ENCODE assay signal across 23 cellular contexts in the genomic region with DNA sequence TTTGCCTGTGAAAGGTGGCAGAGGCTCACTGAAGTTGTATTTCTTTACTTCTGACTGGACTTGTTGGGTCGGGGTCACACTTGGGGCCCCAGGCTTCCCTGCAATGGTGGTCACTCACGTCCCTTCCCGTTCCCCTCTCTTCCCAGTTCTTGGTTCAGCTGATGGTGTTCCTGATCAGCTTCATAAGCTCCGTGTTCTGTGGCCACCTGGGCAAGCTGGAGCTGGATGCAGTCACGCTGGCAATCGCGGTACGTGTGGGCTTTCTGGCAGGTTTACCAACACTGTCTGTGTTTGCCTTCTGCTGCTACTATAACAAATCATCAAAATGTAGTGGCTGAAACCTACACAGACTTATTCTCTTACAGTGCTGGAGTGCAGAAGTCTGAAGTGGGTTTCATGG. TPM values are rescaled to one million over a fixed set of nuclear protein-coding genes. Genes with fewer than 3 reads are reported as not detected.
"Had no signal": no experiment of that assay in that cellular context is flagged by ENCODE, and none has a peak within 500 bp of the region (broad histone marks: within the 10 kb centered on the region; RNA-seq: fewer than 3 reads in every experiment).

No MANE protein-coding gene starts in this region.

- H3K27ac Mint-ChIP-seq: immature natural killer cell; neural progenitor cell; stimulated activated memory B cell treated with anti-CD40 and anti-IgM and Interleukin-4, amounts not matched to agents 10 μg/mL and 1 μg/mL and 100 μg/mL, for 72 hours had no signal

- H3K9me3 Mint-ChIP-seq: immature natural killer cell; naive thymus-derived CD8-positive, alpha-beta T cell; nephron; neural progenitor cell; stimulated activated memory B cell treated with anti-CD40 and anti-IgM and Interleukin-4, amounts not matched to agents 10 μg/mL and 1 μg/mL and 100 μg/mL, for 72 hours; stimulated activated naive CD8-positive, alpha-beta T cell treated with anti-CD3 and anti-CD28 coated beads, Interleukin-15, amount 100 ng/mL, for 72 hours had no signal

- ATAC-seq: left colon; left lung; lower lobe of right lung; naive thymus-derived CD8-positive, alpha-beta T cell; right lobe of liver; stimulated activated memory B cell treated with anti-CD40 and anti-IgM and Interleukin-4, amounts not matched to agents 10 μg/mL and 1 μg/mL and 100 μg/mL, for 72 hours; stimulated activated naive CD8-positive, alpha-beta T cell treated with anti-CD3 and anti-CD28 coated beads, Interleukin-15, amount 100 ng/mL, for 72 hours had no signal

- DNase-seq: hypothalamus; immature natural killer cell; kidney; left colon; left lung; lower lobe of right lung; mammary epithelial cell; mesenchymal stem cell; naive thymus-derived CD8-positive, alpha-beta T cell; ovary; retina; right lobe of liver; stimulated activated CD4-positive, alpha-beta T cell treated with anti-CD3 and anti-CD28 coated beads, Interleukin-1b, Interleukin-23, amount 100 ng/mL, for 48 hours; stimulated activated CD4-positive, alpha-beta T cell treated with anti-CD3 and anti-CD28 coated beads, Interleukin-2, amount 100 ng/mL, for 48 hours; stimulated activated CD4-positive, alpha-beta T cell treated with anti-CD3 and anti-CD28 coated beads, Interleukin-4, amount 100 ng/mL, for 4 hours; stimulated activated CD8-positive, alpha-beta memory T cell treated with anti-CD3 and anti-CD28 coated beads, Interleukin-4, amount 100 ng/mL, for 48 hours; stimulated activated naive CD4-positive, alpha-beta T cell treated with Interleukin-2 at 50 U/mL for 16 hours; stimulated activated naive CD8-positive, alpha-beta T cell treated with anti-CD3 and anti-CD28 coated beads, Interleukin-15, amount 100 ng/mL, for 72 hours; substantia nigra; upper lobe of left lung had no signal

- H3K36me3 Mint-ChIP-seq: immature natural killer cell; neural progenitor cell; stimulated activated memory B cell treated with anti-CD40 and anti-IgM and Interleukin-4, amounts not matched to agents 10 μg/mL and 1 μg/mL and 100 μg/mL, for 72 hours had no signal

- H3K4me1 Mint-ChIP-seq: immature natural killer cell; stimulated activated naive CD8-positive, alpha-beta T cell treated with anti-CD3 and anti-CD28 coated beads, Interleukin-15, amount 100 ng/mL, for 72 hours had no signal

- H3K4me3 Mint-ChIP-seq: immature natural killer cell; naive thymus-derived CD8-positive, alpha-beta T cell; nephron; stimulated activated memory B cell treated with anti-CD40 and anti-IgM and Interleukin-4, amounts not matched to agents 10 μg/mL and 1 μg/mL and 100 μg/mL, for 72 hours; stimulated activated naive CD8-positive, alpha-beta T cell treated with anti-CD3 and anti-CD28 coated beads, Interleukin-15, amount 100 ng/mL, for 72 hours had no signal

RNA-seq across cellular contexts. Expression of a gene that starts 8.6 kb away (rescaled TPM):
- total RNA-seq: naive thymus-derived CD8-positive, alpha-beta T cell had no signal
